ENCODE assay signal across 8 cellular contexts in the genomic region with DNA sequence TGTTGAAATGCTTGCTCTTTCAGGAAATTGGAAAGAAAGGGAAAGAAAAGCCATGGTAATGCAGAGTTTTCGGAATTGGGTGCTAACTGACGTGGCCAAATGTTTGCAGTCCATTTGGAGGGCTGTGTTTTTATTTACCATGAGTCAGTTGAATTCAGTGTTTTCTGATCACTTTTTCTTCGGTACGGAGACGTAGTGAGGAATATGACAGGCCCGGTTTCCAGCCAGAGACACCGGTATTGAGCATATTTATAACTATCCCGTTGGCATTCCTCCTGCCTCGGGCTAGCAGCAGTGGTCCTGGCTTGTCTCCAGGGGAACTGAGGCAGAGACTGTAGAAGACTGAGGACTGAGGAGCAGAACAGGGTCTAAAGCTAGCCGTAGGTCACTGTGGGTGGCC. TPM values are rescaled to one million over a fixed set of nuclear protein-coding genes. Genes with fewer than 3 reads are reported as not detected.
A peak's percentile ranks its signal among the peaks of the same experiment; 100 is the strongest.
DNase-seq lines count a peak whose midpoint lies in the region; ATAC-seq, FAIRE-seq and TF ChIP-seq lines count a peak whose summit lies in the region.

No MANE protein-coding gene starts in this region.

- H3K9me2 ChIP-seq in hepatocyte (replicated peaks; ENCODE audit: insufficient read depth): no peaks in the 10 kb centered on the region

- peaks cover 2% of the 10 kb centered on the region for H3K27me3 ChIP-seq in hepatocyte
- H3K27me3 ChIP-seq in spleen (replicated peaks in 1 of 7): peaks cover 0 to 2% (median 0%) of the 10 kb centered on the region in 7 donors

- H2AFZ ChIP-seq in hepatocyte: peak overlapping the region; percentile 73

- H3K4me1 ChIP-seq in hepatocyte (ENCODE audit: insufficient read depth): peaks cover 4% of the 10 kb centered on the region
- H3K4me1 ChIP-seq in spleen: peaks cover 3 to 38% (median 24%) of the 10 kb centered on the region in 6 donors

- no peak for TF ChIP-seq CTCF in HFF-Myc (IDR thresholded peaks at IDR 0.05; ENCODE audit: low read depth, low read length, missing control alignments)
- no peak for TF ChIP-seq CTCF in WI38 (IDR thresholded peaks at IDR 0.05; ENCODE audit: low read depth, low read length)
- TF ChIP-seq CTCF in hepatocyte (IDR thresholded peaks at IDR 0.05; ENCODE audit: poor library complexity): no peak
- no peak for TF ChIP-seq CTCF in spleen (IDR thresholded peaks at IDR 0.05 in 8 of 11, conservative IDR thresholded peaks at IDR 0.05 in 3 of 11)

- no peak for ATAC-seq in GM21390 (IDR thresholded peaks at IDR 0.05; ENCODE audit: unreplicated experiment)

- DNase-seq in HFF-Myc (ENCODE audit: extremely low read depth, low read depth): no peak
- DNase-seq in hepatocyte (ENCODE audit: low spot score): no peak
- no peak for DNase-seq in spleen
- DNase-seq in GM12892 (ENCODE audit: insufficient read length): no peak
- no peak for DNase-seq in NCI-H1436 treated with DMSO at 0.1 percent for 48 hours (lab: John Stamatoyannopoulos, UW)
- DNase-seq in GM19240 (ENCODE audit: insufficient read length, low spot score): no peak

- peaks cover 10% of the 10 kb centered on the region for H4K20me1 ChIP-seq in hepatocyte (ENCODE audit: insufficient read depth, poor library complexity, severe bottlenecking)

- TF ChIP-seq POLR2A in spleen (IDR thresholded peaks at IDR 0.05) (no peak), GM12892 (IDR thresholded peaks at IDR 0.05; ENCODE audit: low read depth, low read length) (no peak)

- H3K27ac ChIP-seq in hepatocyte (peak overlapping the region; percentile 89), spleen (peak overlapping the region in 6 of 8 donors; percentile 81 to 92 (median 88))

- peaks cover 43% of the 10 kb centered on the region for H3K79me2 ChIP-seq in hepatocyte

- H3K4me2 ChIP-seq in hepatocyte: peak overlapping the region; percentile 90

- no peak for FAIRE-seq in GM12892 (lab: Jason Lieb, UNC)

- 9% methylated on average over 10 of the region's 10 CpGs for whole genome bisulfite sequencing in hepatocyte (ENCODE audit: low lambda C conversion rate, missing lambda C conversion rate)
- WGBS in spleen, 5 donors: 28 to 51% (median 41%) methylated on average over 10 of the region's 10 CpGs

- H3K36me3 ChIP-seq in hepatocyte (replicated peaks; ENCODE audit: insufficient read depth, low read depth): no peaks in the 10 kb centered on the region
- peaks cover 0 to 43% (median 41%) of the 10 kb centered on the region in 6 donors for H3K36me3 ChIP-seq in spleen

- intact Hi-C loops in spleen (cut with DNase I; ENCODE audit: low total_unique reads): no loop called here

- H3K4me3 ChIP-seq in HFF-Myc (replicated peaks; ENCODE audit: low read depth, low read length) (peak overlapping the region; percentile 91), WI38 (ENCODE audit: low read depth, low read length) (peak overlapping the region; percentile 85), hepatocyte (peak overlapping the region; percentile 71), spleen (peak overlapping the region; percentile 84 to 96 (median 90))

- H3K9me3 ChIP-seq in hepatocyte (ENCODE audit: low read depth) (no peaks in the 10 kb centered on the region), spleen (no peaks in the 10 kb centered on the region)

RNA-seq across cellular contexts. Expression of gene CDC16, which starts 1.0 kb away (rescaled TPM):
- total RNA-seq in hepatocyte (58.5 and 63.0 TPM in 2 replicates), spleen (10 to 100 TPM; 50.1 to 75.8 (median 68.1) TPM)
- polyA plus RNA-seq in hepatocyte (48.4 and 57.8 TPM in 2 replicates), spleen (10 to 100 TPM; 51.8 to 74.1 (median 55.2) TPM)
- 51.9 TPM for polyA plus RNA-seq in GM12892 (2012; ENCODE audit: missing spikeins)

RNA-seq across cellular contexts. Expression of gene UPF3A, which starts 45.7 kb away (rescaled TPM):
- total RNA-seq in hepatocyte: 35.7 and 42.5 TPM in 2 replicates
- 48.9 and 60.3 TPM in 2 replicates for polyA plus RNA-seq in hepatocyte
- 10 to 100 TPM; 33.0 to 59.7 (median 46.8) TPM for total RNA-seq in spleen
- polyA plus RNA-seq in spleen: 10 to 100 TPM; 40.2 to 58.0 (median 54.5) TPM
- 49.4 TPM for polyA plus RNA-seq in GM12892 (2012; ENCODE audit: missing spikeins)

RNA-seq across cellular contexts. Expression of gene CFAP97D2, which starts 56.6 kb away (rescaled TPM):
- total RNA-seq in hepatocyte (not detected in 2 replicates), spleen (not detected)
- polyA plus RNA-seq in hepatocyte (not detected in 2 replicates), spleen (under 1 TPM in 1 of 3 donors, not detected in 2; 0.05 TPM)
- not detected for polyA plus RNA-seq in GM12892 (2012; ENCODE audit: missing spikeins)
